17 cellular contexts compared by ENCODE assay signal in genomic region chr6:81987293-81987692, GRCh38.
"Had no signal": no experiment of that assay in that cellular context is flagged by ENCODE, and none has a peak within 500 bp of the region (broad histone marks: within the 10 kb centered on the region; RNA-seq: fewer than 3 reads in every experiment).

No MANE protein-coding gene starts in this region.

- H3K27ac ChIP-seq: colonic mucosa, hepatocyte, neutrophil, psoas muscle, right lobe of liver, tibial artery had no signal

- H3K4me3 ChIP-seq: colonic mucosa, hepatocyte, psoas muscle, right lobe of liver, tibial artery had no signal

- H3K36me3 ChIP-seq: colonic mucosa, neutrophil, right lobe of liver, tibial artery had no signal

- H3K27me3 ChIP-seq: colonic mucosa, hepatocyte, neutrophil, right lobe of liver, tibial artery had no signal

- ATAC-seq: left colon; naive thymus-derived CD4-positive, alpha-beta T cell; psoas muscle; right lobe of liver; stimulated activated effector memory CD8-positive, alpha-beta T cell treated with anti-CD3 and anti-CD28 coated beads, Interleukin-12 subunit alpha, Interleukin-12 subunit beta, amount 100 ng/mL, for 72 hours had no signal

- DNase-seq: colonic mucosa; dermis blood vessel endothelial cell; erythroblast; foreskin melanocyte; head of caudate nucleus; left colon; mammary epithelial cell; naive thymus-derived CD4-positive, alpha-beta T cell; psoas muscle; retina; right lobe of liver; stimulated activated CD4-positive, alpha-beta T cell treated with anti-CD3 and anti-CD28 coated beads, Interleukin-4, amount 100 ng/mL, for 1 hour; stimulated activated CD8-positive, alpha-beta memory T cell treated with anti-CD3 and anti-CD28 coated beads, Interleukin-4, amount 100 ng/mL, for 48 hours; tibial artery had no signal
